Comparison of ENCODE assay signal across 16 cellular contexts in the genomic region with DNA sequence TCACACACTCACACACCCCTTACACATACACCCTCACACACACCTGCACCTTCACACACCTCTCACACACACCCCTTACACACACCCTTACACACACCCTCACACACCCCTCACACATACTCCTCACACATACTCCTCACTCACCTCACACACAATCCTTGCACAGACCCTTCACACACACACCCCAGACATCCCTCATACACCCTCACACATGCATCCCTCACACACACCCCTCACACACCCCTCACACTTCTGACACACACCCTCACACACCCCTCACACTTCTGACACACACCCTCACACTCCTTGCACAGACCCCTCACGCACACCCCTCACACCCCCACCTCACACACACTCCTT. TPM values are rescaled to one million over a fixed set of nuclear protein-coding genes. Genes with fewer than 3 reads are reported as not detected.
A peak's percentile ranks its signal among the peaks of the same experiment; 100 is the strongest.
DNase-seq lines count a peak whose midpoint lies in the region; ATAC-seq and TF ChIP-seq lines count a peak whose summit lies in the region.
"Had no signal": no experiment of that assay in that cellular context is flagged by ENCODE, and none has a peak within 500 bp of the region (broad histone marks: within the 10 kb centered on the region; RNA-seq: fewer than 3 reads in every experiment).

No MANE protein-coding gene starts in this region.

- peaks cover 0 to 8% of the 10 kb centered on the region in 2 experiments; a peak in 3 of 4 replicates for H3K4me1 Mint-ChIP-seq in H9

- no peak overlapping the region for H2BK5ac ChIP-seq in H9 (ENCODE audit: insufficient read length, low read length)

- H3K9me3 ChIP-seq in H9 (ENCODE audit: control insufficient read depth, low read depth, low read length) (no peaks in the 10 kb centered on the region), thymus (ENCODE audit: control insufficient read depth) (no peaks in the 10 kb centered on the region), smooth muscle cell (replicated peaks; ENCODE audit: low read depth) (no peaks in the 10 kb centered on the region)
- H3K9me3 ChIP-seq: Caco-2, MG63 had no signal

- no peaks in the 10 kb centered on the region; the same call in none of the 2 replicates for H3K27me3 Mint-ChIP-seq in H9 (ENCODE audit: low read depth)
- H3K27me3 Mint-ChIP-seq: CD4-positive, alpha-beta T cell had no signal

- H3K9me3 Mint-ChIP-seq in H9, result no peaks in the 10 kb centered on the region
- H3K9me3 Mint-ChIP-seq: CD4-positive, alpha-beta T cell had no signal

- no peak overlapping the region for H3K4me3 Mint-ChIP-seq in H9
- H3K4me3 Mint-ChIP-seq: CD4-positive, alpha-beta T cell had no signal

- no peak overlapping the region for H2AK5ac ChIP-seq in H9 (ENCODE audit: insufficient read length, low read length)

- no peaks in the 10 kb centered on the region for H3K4me1 ChIP-seq in H9 (ENCODE audit: insufficient read depth, low read length)
- H3K4me1 ChIP-seq in thymus (ENCODE audit: control insufficient read depth, insufficient read depth, low read length), result peaks cover 61% of the 10 kb centered on the region
- no peaks in the 10 kb centered on the region for H3K4me1 ChIP-seq in smooth muscle cell (ENCODE audit: low read depth)
- H3K4me1 ChIP-seq: Caco-2 had no signal

- no peaks in the 10 kb centered on the region; a peak in 1 of 7 replicates for H3K36me3 Mint-ChIP-seq in H9 (ENCODE audit: insufficient read depth in 1 of 3, low read depth in 3 of 3)

- H3K4me2 ChIP-seq in H9 (ENCODE audit: insufficient read depth, insufficient read length, low read length) (no peak overlapping the region), smooth muscle cell (no peak overlapping the region)

- no peak overlapping the region for H4K5ac ChIP-seq in H9 (ENCODE audit: insufficient read length, low read depth, low read length)

- H3K14ac ChIP-seq in H9 (ENCODE audit: insufficient read depth, low read length), result 0 out of 2 replicates have a peak overlapping the region, but pooled peaks have one; percentile 61

- no peak overlapping the region for H3K4ac ChIP-seq in H9 (ENCODE audit: low read depth, low read length)

- DNase-seq in H9 (no peak), smooth muscle cell (lab: John Stamatoyannopoulos, UW; ENCODE audit: unreplicated experiment) (no peak), epidermal melanocyte (ENCODE audit: insufficient read length, low spot score) (no peak), coronary artery (ENCODE audit: low spot score) (no peak)
- DNase-seq: Caco-2; CD4-positive, alpha-beta T cell; NCI-H1417; NCI-H2081 treated with DMSO at 0.1 percent for 48 hours; NCI-H526; SHP77 treated with DMSO at 0.1 percent for 48 hours; SW 1271 had no signal

- H2BK20ac ChIP-seq in H9 (ENCODE audit: low read depth, low read length, poor library complexity, severe bottlenecking), result no peak overlapping the region

- H3K27me3 ChIP-seq in H9 (ENCODE audit: insufficient read depth, low read length) (no peaks in the 10 kb centered on the region), thymus (ENCODE audit: control insufficient read depth, insufficient read depth) (no peaks in the 10 kb centered on the region), smooth muscle cell (ENCODE audit: low read depth) (no peaks in the 10 kb centered on the region)
- H3K27me3 ChIP-seq: MG63 had no signal

- H2BK120ac ChIP-seq in H9 (ENCODE audit: low read depth, low read length, poor library complexity, severe bottlenecking), result no peak overlapping the region

- no peak overlapping the region for H4K8ac ChIP-seq in H9 (replicated peaks; ENCODE audit: insufficient read length, low read depth, low read length)

- H3K4me3 ChIP-seq in thymus (ENCODE audit: low read length), result peak overlapping the region; percentile 63
- H3K4me3 ChIP-seq in smooth muscle cell, result no peak overlapping the region
- no peak overlapping the region for H3K4me3 ChIP-seq in coronary artery
- H3K4me3 ChIP-seq: MG63, SK-N-MC had no signal

- no peaks in the 10 kb centered on the region for H3K79me1 ChIP-seq in H9 (ENCODE audit: insufficient read depth, low read depth, low read length, poor library complexity, severe bottlenecking)

- H3K36me3 ChIP-seq in thymus (ENCODE audit: control insufficient read depth, insufficient read depth) (peaks cover 6% of the 10 kb centered on the region), smooth muscle cell (ENCODE audit: low read depth) (no peaks in the 10 kb centered on the region)
- H3K36me3 ChIP-seq: MG63 had no signal

- no peak overlapping the region for H4K91ac ChIP-seq in H9 (ENCODE audit: insufficient read length, low read depth, low read length)

- no peak overlapping the region for H3T11ph ChIP-seq in H9 (ENCODE audit: low read length)

- no peak overlapping the region for H2AFZ ChIP-seq in H9 (ENCODE audit: low read length)
- H2AFZ ChIP-seq in smooth muscle cell (ENCODE audit: low read depth), result no peak overlapping the region

- no peak overlapping the region for H3K9ac ChIP-seq in H9 (ENCODE audit: extremely low read depth, insufficient read length, low read length)
- H3K9ac ChIP-seq in smooth muscle cell (ENCODE audit: low read depth), result no peak overlapping the region

- H3F3A ChIP-seq in smooth muscle cell (ENCODE audit: low read depth), result no peaks in the 10 kb centered on the region

- H3K79me2 ChIP-seq in H9 (ENCODE audit: insufficient read depth, low read length) (no peaks in the 10 kb centered on the region), smooth muscle cell (ENCODE audit: low read depth) (no peaks in the 10 kb centered on the region)

- no peak overlapping the region for H3K23ac ChIP-seq in H9 (ENCODE audit: insufficient read length, low read depth, low read length)

- no peaks in the 10 kb centered on the region for H4K20me1 ChIP-seq in H9 (ENCODE audit: control insufficient read depth, insufficient read depth, insufficient read length)
- H4K20me1 ChIP-seq in smooth muscle cell (ENCODE audit: low read depth), result no peaks in the 10 kb centered on the region

- no peak overlapping the region for H2BK15ac ChIP-seq in H9 (ENCODE audit: low read depth, low read length)

- H3K23me2 ChIP-seq in H9 (ENCODE audit: insufficient read length, low read depth, low read length, poor library complexity, severe bottlenecking), result no peaks in the 10 kb centered on the region

- ATAC-seq in esophagus mucosa, result peak; percentile 9

- peak overlapping the region; percentile 74 for H3K27ac ChIP-seq in C4-2B
- no peak overlapping the region for H3K27ac ChIP-seq in H9 (ENCODE audit: insufficient read length, low read depth, low read length)
- peak overlapping the region; percentile 46 for H3K27ac ChIP-seq in thymus (ENCODE audit: low read depth)
- no peak overlapping the region for H3K27ac ChIP-seq in smooth muscle cell (ENCODE audit: low read depth)
- H3K27ac ChIP-seq in coronary artery, result no peak overlapping the region
- H3K27ac ChIP-seq: SK-N-MC had no signal

- peak overlapping the region; percentile 50 for H3K18ac ChIP-seq in H9 (ENCODE audit: insufficient read length, low read depth, low read length)

- no peak overlapping the region for H3K27ac Mint-ChIP-seq in H9
- H3K27ac Mint-ChIP-seq: CD4-positive, alpha-beta T cell had no signal

- H2BK12ac ChIP-seq in H9 (ENCODE audit: insufficient read length, low read depth, low read length), result no peak overlapping the region

- no peak for TF ChIP-seq CTCF in C4-2B (conservative IDR thresholded peaks at IDR 0.05)
- no peak for TF ChIP-seq CTCF in H9 (conservative IDR thresholded peaks at IDR 0.05)
- no peak for TF ChIP-seq CTCF in smooth muscle cell (IDR thresholded peaks at IDR 0.05; ENCODE audit: borderline replicate concordance, insufficient read depth, poor library complexity, severe bottlenecking)
- TF ChIP-seq CTCF in coronary artery (IDR thresholded peaks at IDR 0.05), result no peak

- no CpG with 5 or more reads among the region's 1 CpG for WGBS in H9 (ENCODE audit: extremely low coverage, insufficient read length, low lambda C conversion rate)
- WGBS in thymus, result 92% methylated on average over 1 of the region's 1 CpG
- 100% methylated on average over 1 of the region's 1 CpG for WGBS in smooth muscle cell (ENCODE audit: low lambda C conversion rate)

- no peak overlapping the region for H3K56ac ChIP-seq in H9 (ENCODE audit: insufficient read length, low read depth, low read length)

RNA-seq across cellular contexts. Expression of gene C17orf67, which starts 23.9 kb away (rescaled TPM):
- total RNA-seq in H9 (2021) (0.88 and 1.0 TPM in 2 replicates), esophagus mucosa (0.52 TPM), smooth muscle cell (0.31 TPM in 1 of 2 replicates, not detected in the other)
- polyA plus RNA-seq in thymus (14.0 TPM), smooth muscle cell (0.47 and 0.73 TPM in 2 replicates)

RNA-seq across cellular contexts. Expression of gene DGKE, which starts 24.2 kb away (rescaled TPM):
- total RNA-seq in H9 (2021), result 3.8 and 4.9 TPM in 2 replicates
- total RNA-seq in esophagus mucosa, result 3.1 TPM
- polyA plus RNA-seq in thymus, result 15.8 TPM
- total RNA-seq in smooth muscle cell, result 2.6 and 5.9 TPM in 2 replicates
- 1.2 and 1.5 TPM in 2 replicates for polyA plus RNA-seq in smooth muscle cell

Comparison
In these comparisons a context has a peak if more than half of its experiments do, and no peak if none do; other contexts are left out.
1. H3K27ac ChIP-seq: peak in C4-2B (single experiment) and thymus (single experiment); none in H9 (single experiment), smooth muscle cell (single experiment) and coronary artery (0 of 2).